ENCODE assay signal across 10 cellular contexts in the genomic region with DNA sequence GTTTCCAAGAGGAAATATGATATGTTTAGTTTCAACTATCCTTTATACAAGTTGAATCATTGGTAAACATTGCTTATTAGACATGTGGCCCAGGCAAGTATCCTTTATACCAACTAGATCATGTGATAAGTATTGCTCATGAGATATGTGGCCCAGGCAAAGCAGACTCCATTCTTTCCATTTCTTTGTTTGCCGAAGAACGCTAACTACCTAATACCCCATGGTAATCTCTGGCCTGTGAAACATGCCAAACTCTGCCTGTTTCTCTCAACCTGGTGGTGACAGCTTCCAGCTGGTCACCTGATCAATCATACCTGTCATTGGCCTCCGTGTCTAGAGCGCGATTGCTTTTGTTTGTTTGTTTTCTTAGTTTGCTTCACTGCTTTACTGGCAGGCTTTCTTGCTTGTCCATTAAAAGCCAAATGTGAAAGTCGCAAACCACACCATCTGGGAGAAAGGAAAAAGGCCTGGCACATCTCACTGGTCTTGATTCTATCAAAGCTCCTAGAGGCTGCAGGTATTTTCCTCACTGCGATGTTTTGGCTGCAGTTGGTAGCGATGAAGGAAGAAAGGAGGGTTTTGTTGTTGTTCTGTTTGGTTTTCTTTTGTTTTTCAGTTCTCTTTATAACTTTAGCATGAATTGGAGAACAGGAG.
DNase-seq lines count a peak whose midpoint lies in the region; ATAC-seq and TF ChIP-seq lines count a peak whose summit lies in the region.
"Had no signal": no experiment of that assay in that cellular context is flagged by ENCODE, and none has a peak within 500 bp of the region (broad histone marks: within the 10 kb centered on the region; RNA-seq: fewer than 3 reads in every experiment).

No MANE protein-coding gene starts in this region.

- H3K4me3 ChIP-seq in cardiac muscle cell (no peak overlapping the region), heart right ventricle (no peak overlapping the region), foreskin fibroblast (ENCODE audit: low read depth in 1 of 2, low read length in 2 of 2) (no peak overlapping the region), WERI-Rb-1 (ENCODE audit: low read depth, low read length) (no peak overlapping the region), spleen (no peak overlapping the region)

- no peaks in the 10 kb centered on the region for H3K9me3 ChIP-seq in cardiac muscle cell (ENCODE audit: low read depth)
- peaks cover 0 to 14% (median 0%) of the 10 kb centered on the region in 11 donors for H3K9me3 ChIP-seq in heart right ventricle
- no peaks in the 10 kb centered on the region for H3K9me3 ChIP-seq in WERI-Rb-1 (ENCODE audit: severe bottlenecking)
- no peaks in the 10 kb centered on the region for H3K9me3 ChIP-seq in CD4-positive, alpha-beta T cell (ENCODE audit: control insufficient read depth, low read length)
- peaks cover 0 to 1% (median 0%) of the 10 kb centered on the region in 8 donors for H3K9me3 ChIP-seq in spleen

- peaks cover 4% of the 10 kb centered on the region for H3K9me3 Mint-ChIP-seq in type B pancreatic cell
- H3K9me3 Mint-ChIP-seq in CD4-positive, alpha-beta T cell = peaks cover 1% of the 10 kb centered on the region

- no peak for TF ChIP-seq POLR2A in spleen (IDR thresholded peaks at IDR 0.05)

- POLR2A ChIA-PET in CD4-positive, alpha-beta T cell (lab: Charles Lee) = no interaction called here

- peaks cover 3% of the 10 kb centered on the region for H3K27me3 Mint-ChIP-seq in type B pancreatic cell
- H3K27me3 Mint-ChIP-seq in CD4-positive, alpha-beta T cell = no peaks in the 10 kb centered on the region
- H3K27me3 Mint-ChIP-seq: stimulated activated naive CD8-positive, alpha-beta T cell treated with anti-CD3 and anti-CD28 coated beads, Interleukin-15, Interleukin-2, amounts not matched to agents 100 ng/mL and 50 ng/mL, for 24 hours had no signal

- peaks cover 7% of the 10 kb centered on the region for H3K4me1 Mint-ChIP-seq in type B pancreatic cell (ENCODE audit: unreplicated experiment)
- no peaks in the 10 kb centered on the region for H3K4me1 Mint-ChIP-seq in CD4-positive, alpha-beta T cell (ENCODE audit: low read depth)

- no peak for ATAC-seq in heart right ventricle
- no peak for ATAC-seq in CD4-positive, alpha-beta T cell (ENCODE audit: poor library complexity)

- H3K27me3 ChIP-seq in cardiac muscle cell (no peaks in the 10 kb centered on the region), heart right ventricle (peaks cover 0 to 7% (median 0%) of the 10 kb centered on the region in 7 donors), WERI-Rb-1 (ENCODE audit: insufficient read depth, low read depth, severe bottlenecking) (no peaks in the 10 kb centered on the region), spleen (replicated peaks in 1 of 7) (no peaks in the 10 kb centered on the region)
- no peaks in the 10 kb centered on the region for H3K27me3 ChIP-seq in CD4-positive, alpha-beta T cell (ENCODE audit: control insufficient read depth, insufficient read depth, low read length)

- DNase-seq in cardiac muscle cell (ENCODE audit: low read depth in 1 of 2, low spot score in 1 of 2) (peak; percentile 11 to 15), heart right ventricle (no peak), NCI-H774 (lab: John Stamatoyannopoulos, UW) (peak; percentile 87), foreskin fibroblast (peak; percentile 21 to 54), type B pancreatic cell (ENCODE audit: extremely low spot score, unreplicated experiment) (no peak), WERI-Rb-1 (no peak), spleen (no peak)
- DNase-seq in CD4-positive, alpha-beta T cell = no peak
- DNase-seq: RPMI8226 had no signal

- peak overlapping the region; percentile 25 for H3K4me3 Mint-ChIP-seq in type B pancreatic cell
- H3K4me3 Mint-ChIP-seq in CD4-positive, alpha-beta T cell = no peak overlapping the region
- H3K4me3 Mint-ChIP-seq: stimulated activated naive CD8-positive, alpha-beta T cell treated with anti-CD3 and anti-CD28 coated beads, Interleukin-15, Interleukin-2, amounts not matched to agents 100 ng/mL and 50 ng/mL, for 24 hours had no signal

- intact Hi-C loops in heart right ventricle (cut with DNase I) = no loop called here
- intact Hi-C loops in CD4-positive, alpha-beta T cell (cut with DNase I, micrococcal nuclease) = loop anchor here in 1 of 2 experiments (10.0 kb wide), 1 partner anchor 59 kb away; no protein-coding TSS in a partner anchor
- intact Hi-C loops in spleen (cut with DNase I; ENCODE audit: low total_unique reads) = no loop called here

- CTCF ChIA-PET in CD4-positive, alpha-beta T cell (lab: Charles Lee) = no interaction called here

- H3K36me3 ChIP-seq in cardiac muscle cell = no peaks in the 10 kb centered on the region
- H3K36me3 ChIP-seq in heart right ventricle = no peaks in the 10 kb centered on the region
- H3K36me3 ChIP-seq in WERI-Rb-1 = no peaks in the 10 kb centered on the region
- H3K36me3 ChIP-seq in spleen = no peaks in the 10 kb centered on the region

- TF ChIP-seq CTCF in cardiac muscle cell (IDR thresholded peaks at IDR 0.05; ENCODE audit: low read depth, low read length) (no peak), heart right ventricle (IDR thresholded peaks at IDR 0.05) (no peak), foreskin fibroblast (IDR thresholded peaks at IDR 0.05; ENCODE audit: low read depth, low read length) (no peak), type B pancreatic cell (conservative IDR thresholded peaks at IDR 0.05) (no peak), WERI-Rb-1 (IDR thresholded peaks at IDR 0.05; ENCODE audit: low read depth, low read length) (no peak), spleen (IDR thresholded peaks at IDR 0.05 in 8 of 11, conservative IDR thresholded peaks at IDR 0.05 in 3 of 11) (no peak)
- no peak for TF ChIP-seq CTCF in CD4-positive, alpha-beta T cell (IDR thresholded peaks at IDR 0.05)

- H3K27ac ChIP-seq in cardiac muscle cell = no peak overlapping the region
- H3K27ac ChIP-seq in heart right ventricle = no peak overlapping the region
- H3K27ac ChIP-seq in WERI-Rb-1 = no peak overlapping the region
- no peak overlapping the region for H3K27ac ChIP-seq in CD4-positive, alpha-beta T cell (ENCODE audit: low read depth, low read length)
- no peak overlapping the region for H3K27ac ChIP-seq in spleen

- no peaks in the 10 kb centered on the region for H3K36me3 Mint-ChIP-seq in type B pancreatic cell
- no peaks in the 10 kb centered on the region for H3K36me3 Mint-ChIP-seq in CD4-positive, alpha-beta T cell (ENCODE audit: low read depth)

- 43 to 52% methylated on average over 8 of the region's 8 CpGs for WGBS in heart right ventricle, 2 donors
- 78 to 87% (median 86%) methylated on average over 8 of the region's 8 CpGs for WGBS in spleen, 5 donors

- peaks cover 4% of the 10 kb centered on the region for H3K4me1 ChIP-seq in cardiac muscle cell (ENCODE audit: low read depth)
- H3K4me1 ChIP-seq in heart right ventricle = no peaks in the 10 kb centered on the region
- no peaks in the 10 kb centered on the region for H3K4me1 ChIP-seq in spleen

- no peak overlapping the region for H3K27ac Mint-ChIP-seq in type B pancreatic cell
- no peak overlapping the region for H3K27ac Mint-ChIP-seq in CD4-positive, alpha-beta T cell
- H3K27ac Mint-ChIP-seq: stimulated activated naive CD8-positive, alpha-beta T cell treated with anti-CD3 and anti-CD28 coated beads, Interleukin-15, Interleukin-2, amounts not matched to agents 100 ng/mL and 50 ng/mL, for 24 hours had no signal

Comparison
In these comparisons a context has a peak if more than half of its experiments do, and no peak if none do; other contexts are left out.
1. DNase-seq: peak in cardiac muscle cell (2 of 2), NCI-H774 (single experiment) and foreskin fibroblast (2 of 2); none in heart right ventricle (0 of 2), type B pancreatic cell (single experiment), WERI-Rb-1 (single experiment), CD4-positive, alpha-beta T cell (0 of 10) and spleen (single experiment).